Comparison of ENCODE assay signal across 14 cellular contexts in the genomic region with DNA sequence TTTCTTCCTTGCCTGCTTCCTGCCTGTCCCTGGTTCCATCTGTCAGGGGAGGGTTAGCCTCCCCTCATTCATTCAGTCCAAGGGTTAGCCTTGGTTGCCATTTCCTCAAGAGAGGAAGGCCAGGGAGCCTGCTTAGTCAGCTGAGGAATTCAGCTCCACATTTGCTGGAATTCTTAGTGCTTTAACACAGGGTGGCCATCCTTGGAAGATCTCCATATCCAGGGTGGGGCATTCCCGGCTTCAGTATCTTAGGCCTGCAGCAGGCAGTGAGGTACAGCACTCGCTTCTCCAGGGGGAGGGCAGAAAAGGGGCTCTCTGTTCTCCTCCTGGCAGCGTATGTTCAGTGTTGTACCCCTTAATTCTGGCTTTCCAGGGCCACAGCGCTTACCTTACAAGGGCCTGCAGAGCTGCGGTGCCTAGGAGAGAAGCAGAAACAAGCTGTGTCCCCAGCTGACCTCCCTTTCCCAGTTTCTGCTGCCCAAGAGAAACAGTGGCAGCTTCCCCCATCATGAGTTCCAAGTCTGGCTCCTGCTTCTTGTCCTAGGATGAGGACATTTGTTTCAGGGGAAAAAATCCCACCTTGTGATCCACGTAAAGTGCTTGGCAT.
"Had no signal": no experiment of that assay in that cellular context is flagged by ENCODE, and none has a peak within 500 bp of the region (broad histone marks: within the 10 kb centered on the region; RNA-seq: fewer than 3 reads in every experiment).

No MANE protein-coding gene starts in this region.

- H3K9me3 ChIP-seq: left ventricle myocardium inferior, suprapubic skin had no signal

- DNase-seq: activated CD4-positive, alpha-beta T cell treated with anti-CD3 and anti-CD28 coated beads for 36 hours; activated CD8-positive, alpha-beta T cell treated with anti-CD3 and anti-CD28 coated beads for 36 hours; activated effector memory CD4-positive, alpha-beta T cell treated with Interleukin-2 at 50 U/mL for 16 hours; activated T-cell treated with anti-CD3 and anti-CD28 coated beads, Interleukin-2, amount 50 U/mL, for 4 hours; aorta; dermis blood vessel endothelial cell; hippocampal formation; kidney; left ventricle myocardium inferior; T-helper 2 cell; trophoblast cell had no signal

- H3K4me1 ChIP-seq: suprapubic skin had no signal

- H3K27ac ChIP-seq: epithelial cell of prostate, left ventricle myocardium inferior, skin epidermis, suprapubic skin had no signal

- H3K4me3 ChIP-seq: left ventricle myocardium inferior, skin epidermis, suprapubic skin had no signal

- H3K27me3 ChIP-seq: suprapubic skin had no signal
